Comparison of ENCODE assay signal across 8 cellular contexts in the genomic region with DNA sequence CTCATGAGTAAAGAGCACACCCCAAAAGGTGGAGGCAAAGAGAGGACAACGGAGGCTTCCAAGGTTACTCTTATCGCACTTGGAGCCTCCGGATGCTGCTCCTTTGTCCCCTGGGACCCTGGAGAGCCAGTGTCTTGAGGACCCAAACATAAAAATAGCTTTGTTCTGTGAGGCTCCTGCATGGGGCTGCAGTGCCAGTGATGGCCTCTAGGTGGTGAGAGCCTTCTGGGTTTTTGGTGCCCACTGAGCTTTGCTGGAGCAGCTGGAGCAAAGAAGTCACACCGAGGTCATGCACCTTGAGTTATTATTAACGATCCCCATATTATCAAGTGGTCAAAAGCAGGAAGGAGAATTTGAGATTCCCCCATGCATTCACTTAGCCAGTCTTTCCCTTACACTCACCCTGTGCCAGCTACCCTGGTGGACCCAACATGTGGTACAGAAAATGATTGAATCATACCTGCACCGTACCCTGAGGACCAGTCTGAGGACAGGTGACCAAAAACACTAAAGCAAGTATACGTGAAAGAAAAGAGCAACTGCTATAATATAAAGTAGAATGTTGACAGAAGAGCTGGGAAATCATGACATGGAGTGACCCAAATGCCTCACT. TPM values are rescaled to one million over a fixed set of nuclear protein-coding genes. Genes with fewer than 3 reads are reported as not detected.
A peak's percentile ranks its signal among the peaks of the same experiment; 100 is the strongest.
DNase-seq lines count a peak whose midpoint lies in the region; ATAC-seq and TF ChIP-seq lines count a peak whose summit lies in the region.

No MANE protein-coding gene starts in this region.

- H3K4me3 ChIP-seq in epithelial cell of esophagus (ENCODE audit: low read length): no peak overlapping the region

- no peak overlapping the region for H4K5ac ChIP-seq in H9 (ENCODE audit: insufficient read length, low read depth, low read length)

- H4K20me1 ChIP-seq in H9 (ENCODE audit: control insufficient read depth, insufficient read depth, insufficient read length): no peaks in the 10 kb centered on the region

- no peak overlapping the region for H3K4me3 Mint-ChIP-seq in H9

- H3K18ac ChIP-seq in H9 (ENCODE audit: insufficient read length, low read depth, low read length): no peak overlapping the region

- H3K79me2 ChIP-seq in H9 (ENCODE audit: insufficient read depth, low read length): no peaks in the 10 kb centered on the region

- peak; percentile 74 for DNase-seq in H9
- peak; percentile 16 to 23 for DNase-seq in activated CD4-positive, alpha-beta T cell treated with anti-CD3 and anti-CD28 coated beads for 24 hours (ENCODE audit: low read depth in 2 of 2)
- DNase-seq in epithelial cell of esophagus (ENCODE audit: low read depth): peak; percentile 3
- peak; percentile 69 for DNase-seq in posterior vena cava (ENCODE audit: low spot score)
- no peak for DNase-seq in sciatic nerve (ENCODE audit: low spot score)
- no peak for DNase-seq in NCI-H2029 (lab: John Stamatoyannopoulos, UW)

- no peak overlapping the region for H3K27ac ChIP-seq in H9 (ENCODE audit: insufficient read length, low read depth, low read length)

- no peak overlapping the region for H4K8ac ChIP-seq in H9 (replicated peaks; ENCODE audit: insufficient read length, low read depth, low read length)

- H2AFZ ChIP-seq in H9 (ENCODE audit: low read length): no peak overlapping the region

- H3K9me3 ChIP-seq in H9 (ENCODE audit: control insufficient read depth, low read depth, low read length): no peaks in the 10 kb centered on the region

- no peaks in the 10 kb centered on the region for H3K23me2 ChIP-seq in H9 (ENCODE audit: insufficient read length, low read depth, low read length, poor library complexity, severe bottlenecking)

- no peak overlapping the region; a peak in 1 of 7 replicates for H3K27ac Mint-ChIP-seq in H9

- H2BK5ac ChIP-seq in H9 (ENCODE audit: insufficient read length, low read length): no peak overlapping the region

- intact Hi-C loops in posterior vena cava (cut with DNase I): no loop called here
- intact Hi-C loops in sciatic nerve (cut with DNase I): no loop called here

- ATAC-seq in sciatic nerve: no peak
- no peak for ATAC-seq in GM18511 (IDR thresholded peaks at IDR 0.05; ENCODE audit: unreplicated experiment)
- no peak for ATAC-seq in HG02588 (IDR thresholded peaks at IDR 0.05; ENCODE audit: unreplicated experiment)

- no peaks in the 10 kb centered on the region for H3K79me1 ChIP-seq in H9 (ENCODE audit: insufficient read depth, low read depth, low read length, poor library complexity, severe bottlenecking)

- H3K4me1 Mint-ChIP-seq in H9: 0 out of 4 replicates have a peak, but pooled peaks cover 0 to 3% of the 10 kb centered on the region in 2 experiments

- no peak overlapping the region for H3K4ac ChIP-seq in H9 (ENCODE audit: low read depth, low read length)

- no peak overlapping the region for H3T11ph ChIP-seq in H9 (ENCODE audit: low read length)

- H3K4me1 ChIP-seq in H9 (ENCODE audit: insufficient read depth, low read length): no peaks in the 10 kb centered on the region

- no peak overlapping the region for H2BK120ac ChIP-seq in H9 (ENCODE audit: low read depth, low read length, poor library complexity, severe bottlenecking)

- no peak overlapping the region for H2BK12ac ChIP-seq in H9 (ENCODE audit: insufficient read length, low read depth, low read length)

- no peak overlapping the region for H3K9ac ChIP-seq in H9 (ENCODE audit: extremely low read depth, insufficient read length, low read length)

- H3K9me3 Mint-ChIP-seq in H9: peaks cover 15 to 51% of the 10 kb centered on the region in 2 experiments

- no peak overlapping the region for H4K91ac ChIP-seq in H9 (ENCODE audit: insufficient read length, low read depth, low read length)

- H2AK5ac ChIP-seq in H9 (ENCODE audit: insufficient read length, low read length): no peak overlapping the region

- H2BK20ac ChIP-seq in H9 (ENCODE audit: low read depth, low read length, poor library complexity, severe bottlenecking): no peak overlapping the region

- H3K56ac ChIP-seq in H9 (ENCODE audit: insufficient read length, low read depth, low read length): no peak overlapping the region

- H3K27me3 Mint-ChIP-seq in H9 (ENCODE audit: low read depth): no peaks in the 10 kb centered on the region

- H3K4me2 ChIP-seq in H9 (ENCODE audit: insufficient read depth, insufficient read length, low read length): no peak overlapping the region

- no peak overlapping the region for H2BK15ac ChIP-seq in H9 (ENCODE audit: low read depth, low read length)

- no peak overlapping the region for H3K23ac ChIP-seq in H9 (ENCODE audit: insufficient read length, low read depth, low read length)

- H3K14ac ChIP-seq in H9 (ENCODE audit: insufficient read depth, low read length): no peak overlapping the region

- no peaks in the 10 kb centered on the region for H3K27me3 ChIP-seq in H9 (ENCODE audit: insufficient read depth, low read length)

- WGBS in H9 (ENCODE audit: extremely low coverage, insufficient read length, low lambda C conversion rate): no CpG with 5 or more reads among the region's 7 CpGs

- H3K36me3 Mint-ChIP-seq in H9 (ENCODE audit: insufficient read depth in 1 of 3, low read depth in 3 of 3): peaks cover 7 to 20% (median 10%) of the 10 kb centered on the region in 3 experiments

- peak; percentile 92 for TF ChIP-seq CTCF in H9 (conservative IDR thresholded peaks at IDR 0.05)
- peak; percentile 45 for TF ChIP-seq CTCF in epithelial cell of esophagus (IDR thresholded peaks at IDR 0.05; ENCODE audit: insufficient read depth, low read depth, low read length, missing control alignments)

RNA-seq across cellular contexts. Expression of gene ZNF682, which starts 41.5 kb away (rescaled TPM):
- total RNA-seq in H9 (2021): 23.0 and 24.9 TPM in 2 replicates
- 1 to 10 TPM; 5.5 to 7.1 TPM for total RNA-seq in posterior vena cava
- 6.1 TPM for total RNA-seq in sciatic nerve

Comparison
In these comparisons a context has a peak if more than half of its experiments do, and no peak if none do; other contexts are left out.
1. DNase-seq: peak in H9 (single experiment), activated CD4-positive, alpha-beta T cell treated with anti-CD3 and anti-CD28 coated beads for 24 hours (2 of 2), epithelial cell of esophagus (single experiment) and posterior vena cava (single experiment); none in sciatic nerve (single experiment) and NCI-H2029 (single experiment).